ENCODE assay signal across 9 cellular contexts in the genomic region with DNA sequence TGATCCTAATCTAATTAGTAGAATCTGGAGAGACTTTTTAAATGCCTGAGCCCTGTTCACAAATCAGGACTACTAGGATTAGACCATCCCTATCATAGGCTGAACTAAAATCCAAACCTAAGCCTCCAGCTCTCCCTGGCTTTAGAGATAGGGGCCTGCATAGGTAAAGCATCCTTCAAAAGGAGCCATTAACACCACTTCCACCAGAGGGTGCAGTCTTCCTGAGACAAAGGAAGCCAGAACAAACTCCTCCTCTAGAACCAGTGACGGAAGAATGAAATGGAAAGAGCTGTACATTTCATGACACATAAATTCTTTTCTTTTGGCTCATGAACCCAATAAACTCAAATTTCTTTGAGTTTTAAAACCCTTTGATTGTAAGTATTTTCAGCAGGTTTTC.
DNase-seq lines count a peak whose midpoint lies in the region; ATAC-seq, FAIRE-seq and TF ChIP-seq lines count a peak whose summit lies in the region.
"Had no signal": no experiment of that assay in that cellular context is flagged by ENCODE, and none has a peak within 500 bp of the region (broad histone marks: within the 10 kb centered on the region; RNA-seq: fewer than 3 reads in every experiment).

No MANE protein-coding gene starts in this region.

- no peak for TF ChIP-seq EP300 in GM12878 (IDR thresholded peaks at IDR 0.05; ENCODE audit: borderline replicate concordance in 1 of 2, control insufficient read depth in 1 of 2, low read depth in 2 of 2, low read length in 2 of 2)

- H2AFZ ChIP-seq in GM12878 (ENCODE audit: control insufficient read depth, low read depth, low read length) = no peak overlapping the region

- no peak overlapping the region for H3K27ac ChIP-seq in GM12878 (ENCODE audit: control insufficient read depth, insufficient read depth)

- no peaks in the 10 kb centered on the region for H3K27me3 Mint-ChIP-seq in CD14-positive monocyte (ENCODE audit: low read depth in 3 of 3)
- H3K27me3 Mint-ChIP-seq: dendritic cell treated with granulocyte-macrophage colony-stimulating factor and Interleukin-4, amounts not matched to agents 40 ng/mL and 50 ng/mL, for 4 days had no signal

- H4K20me1 ChIP-seq in GM12878 (ENCODE audit: control insufficient read depth, insufficient read depth) = no peaks in the 10 kb centered on the region

- CTCF ChIA-PET in GM12878 (lab: Yijun Ruan, JAX) = interaction anchor here (0.6 to 2.0 kb wide), 15 partner anchors 9 to 501 kb away, joined by 3 to 8 read pairs (median 4); no protein-coding TSS in a partner anchor

- H3K4me3 ChIP-seq in GM12878 = no peak overlapping the region

- 0% methylated on average over 1 of the region's 1 CpG for WGBS in GM12878 (ENCODE audit: insufficient coverage, insufficient replicate concordance, low lambda C conversion rate, missing lambda C conversion rate)

- no peaks in the 10 kb centered on the region for H3K36me3 ChIP-seq in GM12878 (ENCODE audit: control insufficient read depth in 2 of 2, insufficient read depth in 2 of 2, low read length in 1 of 2)

- peak; percentile 7 for TF ChIP-seq CTCF in CD14-positive monocyte (IDR thresholded peaks at IDR 0.05)
- TF ChIP-seq CTCF in GM12878 (IDR thresholded peaks at IDR 0.05 in 2 of 3, conservative IDR thresholded peaks at IDR 0.05 in 1 of 3; ENCODE audit: control insufficient read depth in 2 of 3, extremely low read depth in 1 of 3, insufficient read depth in 1 of 3, low read depth in 3 of 3, low read length in 3 of 3) = peak; percentile 42 to 59 (median 57); a peak in 4 of 6 replicates

- H3K4me1 ChIP-seq in GM12878 (ENCODE audit: control insufficient read depth, insufficient read depth, low read length) = no peaks in the 10 kb centered on the region

- H3K9me3 ChIP-seq in GM12878 (replicated peaks; ENCODE audit: control insufficient read depth, insufficient read depth, low read length) = no peaks in the 10 kb centered on the region

- SMC1A ChIA-PET in GM12878 (lab: Charles Lee; ENCODE audit: uncharacterized antibody, unreplicated experiment) = interaction anchor here (0.6 to 1.3 kb wide), 5 partner anchors 14 to 147 kb away, joined by 3 to 4 read pairs (median 3); no protein-coding TSS in a partner anchor

- ATAC-seq in GM19035 (IDR thresholded peaks at IDR 0.05; ENCODE audit: unreplicated experiment) (peak; percentile 68), HG03521 (IDR thresholded peaks at IDR 0.05; ENCODE audit: unreplicated experiment) (peak; percentile 62), GM12878 (peak; percentile 94)

- POLR2A ChIA-PET in GM12878 (lab: Charles Lee) = interaction anchor here (0.5 kb wide), 1 partner anchor 810 kb away, joined by 4 read pairs; no protein-coding TSS in a partner anchor

- TF ChIP-seq RAD21 in GM12878 (IDR thresholded peaks at IDR 0.05; ENCODE audit: insufficient read depth, low read depth, low read length) = peak; percentile 51; the same call in 1 of the 2 replicates

- in situ Hi-C loops in GM12878 (cut with MboI) = no loop called here

- H3K79me2 ChIP-seq in GM12878 (ENCODE audit: control insufficient read depth, insufficient read depth, low read length) = no peaks in the 10 kb centered on the region

- H3K4me3 Mint-ChIP-seq in CD14-positive monocyte = no peak overlapping the region
- H3K4me3 Mint-ChIP-seq: dendritic cell treated with granulocyte-macrophage colony-stimulating factor and Interleukin-4, amounts not matched to agents 40 ng/mL and 50 ng/mL, for 4 days had no signal

- H3K9me3 Mint-ChIP-seq in CD14-positive monocyte = no peaks in the 10 kb centered on the region
- H3K9me3 Mint-ChIP-seq: dendritic cell treated with granulocyte-macrophage colony-stimulating factor and Interleukin-4, amounts not matched to agents 40 ng/mL and 50 ng/mL, for 4 days had no signal

- intact Hi-C loops in CD14-positive monocyte (cut with micrococcal nuclease) (no loop called here), GM12878 (cut with micrococcal nuclease; ENCODE audit: unreplicated experiment) (loop anchor here (2.0 to 10.0 kb wide), 2 partner anchors 435 to 621 kb away; no protein-coding TSS in a partner anchor)

- H3K9ac ChIP-seq in GM12878 (ENCODE audit: control insufficient read depth, insufficient read depth, low read length) = no peak overlapping the region

- no peak overlapping the region for H3K4me2 ChIP-seq in GM12878 (ENCODE audit: control insufficient read depth, insufficient read depth)

- H3K4me1 Mint-ChIP-seq in CD14-positive monocyte = no peaks in the 10 kb centered on the region

- TF ChIP-seq POLR2A in GM12878 (IDR thresholded peaks at IDR 0.05; ENCODE audit: low read depth, low read length) = no peak

- no peaks in the 10 kb centered on the region for H3K27me3 ChIP-seq in GM12878 (replicated peaks in 1 of 2; ENCODE audit: control insufficient read depth in 2 of 2, insufficient read depth in 2 of 2, low read length in 1 of 2)

- BruUV-seq in GM12878 (replicated peaks; lab: Mats Ljungman, UMichigan) = no TSS peak

- RAD21 ChIA-PET in GM12878 (lab: Charles Lee; ENCODE audit: unreplicated experiment) = interaction anchor here (0.8 to 1.2 kb wide), 5 partner anchors 15 to 126 kb away, joined by 3 to 4 read pairs (median 3); no protein-coding TSS in a partner anchor

- no peaks in the 10 kb centered on the region for H3K36me3 Mint-ChIP-seq in CD14-positive monocyte

- no peak overlapping the region for H3K27ac Mint-ChIP-seq in CD14-positive monocyte
- H3K27ac Mint-ChIP-seq: dendritic cell treated with granulocyte-macrophage colony-stimulating factor and Interleukin-4, amounts not matched to agents 40 ng/mL and 50 ng/mL, for 4 days had no signal

- DNase-seq in CD14-positive monocyte (ENCODE audit: low spot score) (no peak), NCI-H446 treated with DMSO at 0.1 percent for 48 hours (lab: John Stamatoyannopoulos, UW) (peak; percentile 64), GM12878 (ENCODE audit: low read depth, low spot score) (no peak), myocyte (ENCODE audit: low read depth) (peak; percentile 41), GOT3 (lab: John Stamatoyannopoulos, UW) (no peak)
- no peak for DNase-seq in activated naive CD4-positive, alpha-beta T cell treated with Interleukin-2 at 50 U/mL for 16 hours

- peak; percentile 75 for FAIRE-seq in GM12878 (lab: Jason Lieb, UNC)

TF ChIP-seq in GM12878, 131 proteins besides CTCF, POLR2A, EP300 and RAD21:
- TF ChIP-seq YY1 (IDR thresholded peaks at IDR 0.05; ENCODE audit: low read depth, low read length) = 0 out of 2 replicates have a peak, but pooled peaks have one; percentile 36
- no peak for TF ChIP-seq MTA2 (IDR thresholded peaks at IDR 0.05; ENCODE audit: low read depth)
- TF ChIP-seq SMC3 (IDR thresholded peaks at IDR 0.05; ENCODE audit: borderline replicate concordance, low read length) = peak; percentile 29; the same call in 1 of the 2 replicates
TF ChIP-seq in GM12878: peak in this region for 2.

Comparison
In these comparisons a context has a peak if more than half of its experiments do, and no peak if none do; other contexts are left out.
1. DNase-seq: peak in NCI-H446 treated with DMSO at 0.1 percent for 48 hours (single experiment) and myocyte (single experiment); none in CD14-positive monocyte (single experiment), GM12878 (single experiment), GOT3 (single experiment) and activated naive CD4-positive, alpha-beta T cell treated with Interleukin-2 at 50 U/mL for 16 hours (single experiment).
2. Peak in every context shown above with its lines, with median percentiles within 50 percentile points of each other: ATAC-seq.